In genomic region chr5:124553911-124554310, GRCh38 we compare ENCODE assay signal across 30 cellular contexts.
"Had no signal": no experiment of that assay in that cellular context is flagged by ENCODE, and none has a peak within 500 bp of the region (broad histone marks: within the 10 kb centered on the region; RNA-seq: fewer than 3 reads in every experiment).

No MANE protein-coding gene starts in this region.

- H3K27ac ChIP-seq: ascending aorta, breast epithelium, colonic mucosa, epithelial cell of prostate, foreskin keratinocyte, gastrocnemius medialis, heart right ventricle, VCaP had no signal

- H3K36me3 ChIP-seq: ascending aorta, breast epithelium, cardiac muscle cell, colonic mucosa, gastrocnemius medialis, heart right ventricle had no signal

- H3K27me3 Mint-ChIP-seq: activated CD4-positive, alpha-beta memory T cell treated with anti-CD3 and anti-CD28 coated beads, Interleukin-2, amount 10 ng/mL, durations not matched to agents 7 days and 5 days; activated CD4-positive, alpha-beta T cell treated with anti-CD3 and anti-CD28 coated beads, Interleukin-2, amount 10 ng/mL, durations not matched to agents 7 days and 5 days; activated naive CD4-positive, alpha-beta T cell treated with anti-CD3 and anti-CD28 coated beads, Interleukin-2, amount 10 ng/mL, durations not matched to agents 7 days and 5 days; activated naive CD8-positive, alpha-beta T cell treated with anti-CD3 and anti-CD28 coated beads, Interleukin-2, amount 10 ng/mL, durations not matched to agents 7 days and 5 days; activated T-cell treated with anti-CD3 and anti-CD28 coated beads, Interleukin-2, amount 50 U/mL, for 24 hours; brain had no signal

- ATAC-seq: activated naive CD4-positive, alpha-beta T cell treated with anti-CD3 and anti-CD28 coated beads, Interleukin-2, amount 50 U/mL, for 72 hours; activated T-cell treated with anti-CD3 and anti-CD28 coated beads, Interleukin-2, amount 50 U/mL, for 72 hours; esophagus mucosa; foreskin keratinocyte; gastrocnemius medialis; heart right ventricle; WTC11 had no signal

- H3K36me3 Mint-ChIP-seq: activated naive CD4-positive, alpha-beta T cell treated with anti-CD3 and anti-CD28 coated beads, Interleukin-2, amount 10 ng/mL, durations not matched to agents 7 days and 5 days; activated naive CD4-positive, alpha-beta T cell treated with anti-CD3 and anti-CD28 coated beads, Interleukin-2, amount 50 U/mL, for 72 hours; activated naive CD8-positive, alpha-beta T cell treated with anti-CD3 and anti-CD28 coated beads, Interleukin-2, amount 10 ng/mL, durations not matched to agents 7 days and 5 days; brain had no signal

- H3K4me1 ChIP-seq: ascending aorta, breast epithelium, colonic mucosa, foreskin keratinocyte, gastrocnemius medialis had no signal

- H3K4me1 Mint-ChIP-seq: activated CD4-positive, alpha-beta memory T cell treated with anti-CD3 and anti-CD28 coated beads, Interleukin-2, amount 10 ng/mL, durations not matched to agents 7 days and 5 days; activated CD4-positive, alpha-beta T cell treated with anti-CD3 and anti-CD28 coated beads, Interleukin-2, amount 10 ng/mL, durations not matched to agents 7 days and 5 days; activated naive CD4-positive, alpha-beta T cell treated with anti-CD3 and anti-CD28 coated beads, Interleukin-2, amount 10 ng/mL, durations not matched to agents 7 days and 5 days; activated naive CD8-positive, alpha-beta T cell treated with anti-CD3 and anti-CD28 coated beads, Interleukin-2, amount 10 ng/mL, durations not matched to agents 7 days and 5 days had no signal

- DNase-seq: activated CD4-positive, alpha-beta memory T cell treated with anti-CD3 and anti-CD28 coated beads, Interleukin-2, amount 10 ng/mL, durations not matched to agents 7 days and 5 days; activated CD4-positive, alpha-beta T cell treated with anti-CD3 and anti-CD28 coated beads for 1 hour; activated CD4-positive, alpha-beta T cell treated with anti-CD3 and anti-CD28 coated beads for 4 hours; activated CD4-positive, alpha-beta T cell treated with anti-CD3 and anti-CD28 coated beads, Interleukin-2, amount 10 ng/mL, durations not matched to agents 7 days and 5 days; activated CD4-positive, alpha-beta T cell treated with anti-CD3 and anti-CD28 coated beads, Interleukin-2, amount 50 U/mL, for 4 hours; activated CD8-positive, alpha-beta memory T cell treated with anti-CD3 and anti-CD28 coated beads, Interleukin-2, amount 50 U/mL, for 48 hours; activated gamma-delta T cell; activated naive CD4-positive, alpha-beta T cell; activated naive CD4-positive, alpha-beta T cell treated with anti-CD3 and anti-CD28 coated beads, Interleukin-2, amount 10 ng/mL, durations not matched to agents 7 days and 5 days; activated naive CD8-positive, alpha-beta T cell treated with anti-CD3 and anti-CD28 coated beads, Interleukin-2, amount 10 ng/mL, durations not matched to agents 7 days and 5 days; activated T-cell treated with anti-CD3 and anti-CD28 coated beads for 4 hours; activated T-cell treated with anti-CD3 and anti-CD28 coated beads, Interleukin-2, amount 50 U/mL, for 24 hours; activated T-cell treated with anti-CD3 and anti-CD28 coated beads, Interleukin-2, amount 50 U/mL, for 72 hours; central memory CD4-positive, alpha-beta T cell; cerebellar nuclear complex; colonic mucosa; effector CD8-positive, alpha-beta T cell; foreskin keratinocyte; gastrocnemius medialis; heart right ventricle; T-helper 2 cell had no signal

- H3K4me3 ChIP-seq: ascending aorta, breast epithelium, cardiac muscle cell, colonic mucosa, gastrocnemius medialis, heart right ventricle had no signal

- H3K9me3 ChIP-seq: ascending aorta, breast epithelium, colonic mucosa, gastrocnemius medialis, heart right ventricle had no signal

- H3K27ac Mint-ChIP-seq: activated CD4-positive, alpha-beta memory T cell treated with anti-CD3 and anti-CD28 coated beads, Interleukin-2, amount 10 ng/mL, durations not matched to agents 7 days and 5 days; activated CD4-positive, alpha-beta T cell treated with anti-CD3 and anti-CD28 coated beads, Interleukin-2, amount 10 ng/mL, durations not matched to agents 7 days and 5 days; activated naive CD4-positive, alpha-beta T cell treated with anti-CD3 and anti-CD28 coated beads, Interleukin-2, amount 10 ng/mL, durations not matched to agents 7 days and 5 days; activated naive CD4-positive, alpha-beta T cell treated with anti-CD3 and anti-CD28 coated beads, Interleukin-2, amount 50 U/mL, for 72 hours; activated naive CD8-positive, alpha-beta T cell treated with anti-CD3 and anti-CD28 coated beads, Interleukin-2, amount 10 ng/mL, durations not matched to agents 7 days and 5 days; activated T-cell treated with anti-CD3 and anti-CD28 coated beads, Interleukin-2, amount 50 U/mL, for 24 hours; activated T-cell treated with anti-CD3 and anti-CD28 coated beads, Interleukin-2, amount 50 U/mL, for 72 hours; brain; WTC11 had no signal

- H3K9me3 Mint-ChIP-seq: activated CD4-positive, alpha-beta memory T cell treated with anti-CD3 and anti-CD28 coated beads, Interleukin-2, amount 10 ng/mL, durations not matched to agents 7 days and 5 days; activated CD4-positive, alpha-beta T cell treated with anti-CD3 and anti-CD28 coated beads, Interleukin-2, amount 10 ng/mL, durations not matched to agents 7 days and 5 days; activated naive CD4-positive, alpha-beta T cell treated with anti-CD3 and anti-CD28 coated beads, Interleukin-2, amount 10 ng/mL, durations not matched to agents 7 days and 5 days; activated T-cell treated with anti-CD3 and anti-CD28 coated beads, Interleukin-2, amount 50 U/mL, for 24 hours had no signal

- H3K4me3 Mint-ChIP-seq: activated CD4-positive, alpha-beta memory T cell treated with anti-CD3 and anti-CD28 coated beads, Interleukin-2, amount 10 ng/mL, durations not matched to agents 7 days and 5 days; activated CD4-positive, alpha-beta T cell treated with anti-CD3 and anti-CD28 coated beads, Interleukin-2, amount 10 ng/mL, durations not matched to agents 7 days and 5 days; activated naive CD4-positive, alpha-beta T cell treated with anti-CD3 and anti-CD28 coated beads, Interleukin-2, amount 10 ng/mL, durations not matched to agents 7 days and 5 days; activated naive CD8-positive, alpha-beta T cell treated with anti-CD3 and anti-CD28 coated beads, Interleukin-2, amount 10 ng/mL, durations not matched to agents 7 days and 5 days; activated T-cell treated with anti-CD3 and anti-CD28 coated beads, Interleukin-2, amount 50 U/mL, for 24 hours; activated T-cell treated with anti-CD3 and anti-CD28 coated beads, Interleukin-2, amount 50 U/mL, for 72 hours; brain; WTC11 had no signal

- H3K27me3 ChIP-seq: ascending aorta, breast epithelium, cardiac muscle cell, colonic mucosa, foreskin keratinocyte, gastrocnemius medialis, heart right ventricle had no signal
